In genomic region chr11:36459046-36459445, GRCh38 we compare ENCODE assay signal across 26 cellular contexts.
"Had no signal": no experiment of that assay in that cellular context is flagged by ENCODE, and none has a peak within 500 bp of the region (broad histone marks: within the 10 kb centered on the region; RNA-seq: fewer than 3 reads in every experiment).

No MANE protein-coding gene starts in this region.

- H3K4me3 Mint-ChIP-seq: activated CD8-positive, alpha-beta memory T cell treated with anti-CD3 and anti-CD28 coated beads, Interleukin-2, amount 10 ng/mL, durations not matched to agents 7 days and 5 days; activated naive CD8-positive, alpha-beta T cell treated with anti-CD3 and anti-CD28 coated beads, Interleukin-2, amount 50 U/mL, for 24 hours; activated T-cell treated with anti-CD3 and anti-CD28 coated beads, Interleukin-2, amount 50 U/mL, for 24 hours; activated T-helper 1 cell treated with anti-CD3 and anti-CD28 coated beads, Interleukin-12 subunit alpha, Interleukin-12 subunit beta, Interleukin-2, Interleukin-4 antibody, amounts not matched to agents 30 ng/mL and 10 ng/mL and 1 ng/mL, durations not matched to agents 14 hours and 24 hours and 36 hours had no signal

- H3K4me3 ChIP-seq: ascending aorta, body of pancreas, SK-N-MC had no signal

- ATAC-seq: activated CD8-positive, alpha-beta memory T cell treated with anti-CD3 and anti-CD28 coated beads, Interleukin-2, amount 10 ng/mL, durations not matched to agents 7 days and 5 days; activated naive CD8-positive, alpha-beta T cell treated with anti-CD3 and anti-CD28 coated beads, Interleukin-2, amount 50 U/mL, for 24 hours; body of pancreas; Panc1; Right ventricle myocardium inferior had no signal

- H3K9me3 Mint-ChIP-seq: activated naive CD4-positive, alpha-beta T cell treated with anti-CD3 and anti-CD28 coated beads, Interleukin-2, amount 50 U/mL, for 72 hours; activated naive CD8-positive, alpha-beta T cell treated with anti-CD3 and anti-CD28 coated beads, Interleukin-2, amount 50 U/mL, for 24 hours; activated T-cell treated with anti-CD3 and anti-CD28 coated beads, Interleukin-2, amount 50 U/mL, for 24 hours; activated T-helper 1 cell treated with anti-CD3 and anti-CD28 coated beads, Interleukin-12 subunit alpha, Interleukin-12 subunit beta, Interleukin-2, Interleukin-4 antibody, amounts not matched to agents 30 ng/mL and 10 ng/mL and 1 ng/mL, durations not matched to agents 14 hours and 24 hours and 36 hours had no signal

- H3K36me3 ChIP-seq: ascending aorta had no signal

- H3K9me3 ChIP-seq: ascending aorta, body of pancreas had no signal

- DNase-seq: activated CD4-positive, alpha-beta T cell treated with anti-CD3 and anti-CD28 coated beads for 4 hours; activated CD4-positive, alpha-beta T cell treated with anti-CD3 and anti-CD28 coated beads, Interleukin-2, amount 50 U/mL, for 48 hours; activated CD8-positive, alpha-beta memory T cell treated with anti-CD3 and anti-CD28 coated beads, Interleukin-2, amount 10 ng/mL, durations not matched to agents 7 days and 5 days; activated effector memory CD4-positive, alpha-beta T cell treated with Interleukin-2 at 50 U/mL for 16 hours; activated naive CD4-positive, alpha-beta T cell treated with Interleukin-2 at 50 U/mL for 16 hours; activated naive CD8-positive, alpha-beta T cell treated with anti-CD3 and anti-CD28 coated beads, Interleukin-2, amount 50 U/mL, for 24 hours; activated T-cell treated with anti-CD3 and anti-CD28 coated beads, Interleukin-2, amount 50 U/mL, for 24 hours; amniotic stem cell; body of pancreas; KG1; NCI-H1048; NCI-H146; NCI-H187 treated with DMSO at 0.1 percent for 48 hours; NCI-H2107; NCI-H69; NK-92 treated with Interleukin-12 subunit alpha and Interleukin-12 subunit beta, amount 100 ng/mL, for 24 hours; OCI-M1; RPMI8226; T-helper 1 cell had no signal

- H3K36me3 Mint-ChIP-seq: activated CD8-positive, alpha-beta memory T cell treated with anti-CD3 and anti-CD28 coated beads, Interleukin-2, amount 10 ng/mL, durations not matched to agents 7 days and 5 days had no signal

- H3K27ac Mint-ChIP-seq: activated CD8-positive, alpha-beta memory T cell treated with anti-CD3 and anti-CD28 coated beads, Interleukin-2, amount 10 ng/mL, durations not matched to agents 7 days and 5 days; activated naive CD4-positive, alpha-beta T cell treated with anti-CD3 and anti-CD28 coated beads, Interleukin-2, amount 50 U/mL, for 72 hours; activated naive CD8-positive, alpha-beta T cell treated with anti-CD3 and anti-CD28 coated beads, Interleukin-2, amount 50 U/mL, for 24 hours; activated T-cell treated with anti-CD3 and anti-CD28 coated beads, Interleukin-2, amount 50 U/mL, for 24 hours; activated T-helper 1 cell treated with anti-CD3 and anti-CD28 coated beads, Interleukin-12 subunit alpha, Interleukin-12 subunit beta, Interleukin-2, Interleukin-4 antibody, amounts not matched to agents 30 ng/mL and 10 ng/mL and 1 ng/mL, durations not matched to agents 14 hours and 24 hours and 36 hours had no signal

- H3K4me1 ChIP-seq: body of pancreas had no signal

- H3K27me3 Mint-ChIP-seq: activated naive CD8-positive, alpha-beta T cell treated with anti-CD3 and anti-CD28 coated beads, Interleukin-2, amount 50 U/mL, for 24 hours had no signal

- H3K27ac ChIP-seq: ascending aorta, body of pancreas, SK-N-MC, VCaP had no signal

- H3K27me3 ChIP-seq: ascending aorta, body of pancreas had no signal
